Comparison of ENCODE assay signal across 26 cellular contexts in genomic region chr3:197189633-197190032, GRCh38.
DNase-seq lines count a peak whose midpoint lies in the region; ATAC-seq, FAIRE-seq and TF ChIP-seq lines count a peak whose summit lies in the region.
"Had no signal": no experiment of that assay in that cellular context is flagged by ENCODE, and none has a peak within 500 bp of the region (broad histone marks: within the 10 kb centered on the region; RNA-seq: fewer than 3 reads in every experiment).

No MANE protein-coding gene starts in this region.

- no peak for TF ChIP-seq POLR2A in H54 (IDR thresholded peaks at IDR 0.05; ENCODE audit: low read depth, low read length)

- H4K20me1 ChIP-seq in osteoblast (ENCODE audit: insufficient read depth, low read length) = peaks cover 12% of the 10 kb centered on the region

- ATAC-seq in activated T-helper 17 cell treated with anti-CD3 and anti-CD28 coated beads, Interleukin-2, amount 50 U/mL, for 72 hours (replicated peaks) = peak; percentile 49
- ATAC-seq in HG02938 (IDR thresholded peaks at IDR 0.05; ENCODE audit: unreplicated experiment) (no peak), GM19351 (IDR thresholded peaks at IDR 0.05; ENCODE audit: unreplicated experiment) (no peak), GM21381 (IDR thresholded peaks at IDR 0.05; ENCODE audit: unreplicated experiment) (no peak)
- ATAC-seq: activated T-cell treated with anti-CD3 and anti-CD28 coated beads, Interleukin-2, amount 50 U/mL, for 4 hours had no signal

- H3K4me3 ChIP-seq in osteoblast (ENCODE audit: insufficient read depth, low read length) = no peak overlapping the region
- H3K4me3 ChIP-seq: smooth muscle cell, uterus had no signal

- H3K4me1 ChIP-seq in osteoblast (ENCODE audit: insufficient read depth, low read length) = peaks cover 13% of the 10 kb centered on the region
- H3K4me1 ChIP-seq: uterus had no signal

- DNase-seq in activated T-cell treated with anti-CD3 and anti-CD28 coated beads, Interleukin-2, amount 50 U/mL, for 24 hours = no peak
- DNase-seq in activated T-cell treated with anti-CD3 and anti-CD28 coated beads, Interleukin-2, amount 50 U/mL, for 48 hours = no peak
- no peak for DNase-seq in H54 (ENCODE audit: insufficient read length, low spot score)
- DNase-seq in osteoblast (ENCODE audit: insufficient read length, low spot score, missing footprints) = peak; percentile 18
- DNase-seq: activated CD4-positive, alpha-beta T cell treated with anti-CD3 and anti-CD28 coated beads, Interleukin-2, amount 50 U/mL, for 48 hours; activated T-cell treated with anti-CD3 and anti-CD28 coated beads, Interleukin-2, amount 50 U/mL, for 4 hours; foreskin fibroblast; GOT3; hippocampal formation; kidney; NCI-H187 treated with DMSO at 0.1 percent for 48 hours; NCI-H446; stimulated activated CD4-positive, alpha-beta T cell treated with anti-CD3 and anti-CD28 coated beads, Interleukin-4, amount 100 ng/mL, for 4 hours; uterus had no signal

- no peaks in the 10 kb centered on the region for H3K36me3 ChIP-seq in osteoblast (ENCODE audit: insufficient read depth, low read length)
- H3K36me3 ChIP-seq: uterus had no signal

- peaks cover 18% of the 10 kb centered on the region for H3K4me1 Mint-ChIP-seq in activated T-cell treated with anti-CD3 and anti-CD28 coated beads, Interleukin-2, amount 50 U/mL, for 24 hours (ENCODE audit: low read depth)
- H3K4me1 Mint-ChIP-seq in activated T-helper 17 cell treated with anti-CD3 and anti-CD28 coated beads, Interleukin-2, amount 50 U/mL, for 72 hours = peaks cover 9% of the 10 kb centered on the region
- H3K4me1 Mint-ChIP-seq: nephron had no signal

- peaks cover 79% of the 10 kb centered on the region for H3K79me2 ChIP-seq in osteoblast (ENCODE audit: insufficient read depth, low read length)

- no peaks in the 10 kb centered on the region for H3K27me3 ChIP-seq in osteoblast (ENCODE audit: insufficient read depth, low read length)
- H3K27me3 ChIP-seq: uterus had no signal

- TF ChIP-seq CTCF in osteoblast (IDR thresholded peaks at IDR 0.05; ENCODE audit: extremely low read depth, low read depth, low read length) = no peak

- no peak overlapping the region for H3K4me2 ChIP-seq in osteoblast (ENCODE audit: insufficient read depth, low read length)
- H3K4me2 ChIP-seq: KMS-11, smooth muscle cell had no signal

- H3K9me3 Mint-ChIP-seq in activated T-cell treated with anti-CD3 and anti-CD28 coated beads, Interleukin-2, amount 50 U/mL, for 24 hours = no peaks in the 10 kb centered on the region
- no peaks in the 10 kb centered on the region for H3K9me3 Mint-ChIP-seq in activated T-helper 17 cell treated with anti-CD3 and anti-CD28 coated beads, Interleukin-2, amount 50 U/mL, for 72 hours
- H3K9me3 Mint-ChIP-seq: activated T-cell treated with anti-CD3 and anti-CD28 coated beads, Interleukin-2, amount 50 U/mL, for 4 hours; brain; nephron had no signal

- H3K4me3 Mint-ChIP-seq in activated T-cell treated with anti-CD3 and anti-CD28 coated beads, Interleukin-2, amount 50 U/mL, for 24 hours = no peak overlapping the region
- peak overlapping the region; percentile 4 for H3K4me3 Mint-ChIP-seq in activated T-helper 17 cell treated with anti-CD3 and anti-CD28 coated beads, Interleukin-2, amount 50 U/mL, for 72 hours
- H3K4me3 Mint-ChIP-seq: activated naive CD8-positive, alpha-beta T cell; activated T-cell treated with anti-CD3 and anti-CD28 coated beads, Interleukin-2, amount 50 U/mL, for 4 hours; brain; nephron had no signal

- H3K27ac ChIP-seq in osteoblast (ENCODE audit: low read depth, low read length) = peak overlapping the region; percentile 11
- H3K27ac ChIP-seq: C4-2B, epithelial cell of prostate, KMS-11, RWPE1, uterus had no signal

- no peaks in the 10 kb centered on the region for H3K27me3 Mint-ChIP-seq in activated T-cell treated with anti-CD3 and anti-CD28 coated beads, Interleukin-2, amount 50 U/mL, for 24 hours
- no peaks in the 10 kb centered on the region for H3K27me3 Mint-ChIP-seq in activated T-helper 17 cell treated with anti-CD3 and anti-CD28 coated beads, Interleukin-2, amount 50 U/mL, for 72 hours
- H3K27me3 Mint-ChIP-seq: activated naive CD8-positive, alpha-beta T cell; brain had no signal

- H3K27ac Mint-ChIP-seq in activated T-cell treated with anti-CD3 and anti-CD28 coated beads, Interleukin-2, amount 50 U/mL, for 24 hours = peak overlapping the region; percentile 72
- peak overlapping the region; percentile 32 for H3K27ac Mint-ChIP-seq in activated T-helper 17 cell treated with anti-CD3 and anti-CD28 coated beads, Interleukin-2, amount 50 U/mL, for 72 hours
- H3K27ac Mint-ChIP-seq: activated naive CD8-positive, alpha-beta T cell had no signal

- no peaks in the 10 kb centered on the region for H3K9me3 ChIP-seq in osteoblast (ENCODE audit: low read depth, low read length)
- H3K9me3 ChIP-seq: uterus had no signal

- no peak overlapping the region for H2AFZ ChIP-seq in osteoblast (ENCODE audit: low read length)

- peaks cover 23% of the 10 kb centered on the region for H3K36me3 Mint-ChIP-seq in activated T-cell treated with anti-CD3 and anti-CD28 coated beads, Interleukin-2, amount 50 U/mL, for 24 hours (ENCODE audit: low read depth)
- H3K36me3 Mint-ChIP-seq in activated T-helper 17 cell treated with anti-CD3 and anti-CD28 coated beads, Interleukin-2, amount 50 U/mL, for 72 hours (ENCODE audit: low read depth) = peaks cover 22% of the 10 kb centered on the region

- peak; percentile 90 for FAIRE-seq in H54 (lab: Jason Lieb, UNC)
